9 cellular contexts compared by ENCODE assay signal in the genomic region with DNA sequence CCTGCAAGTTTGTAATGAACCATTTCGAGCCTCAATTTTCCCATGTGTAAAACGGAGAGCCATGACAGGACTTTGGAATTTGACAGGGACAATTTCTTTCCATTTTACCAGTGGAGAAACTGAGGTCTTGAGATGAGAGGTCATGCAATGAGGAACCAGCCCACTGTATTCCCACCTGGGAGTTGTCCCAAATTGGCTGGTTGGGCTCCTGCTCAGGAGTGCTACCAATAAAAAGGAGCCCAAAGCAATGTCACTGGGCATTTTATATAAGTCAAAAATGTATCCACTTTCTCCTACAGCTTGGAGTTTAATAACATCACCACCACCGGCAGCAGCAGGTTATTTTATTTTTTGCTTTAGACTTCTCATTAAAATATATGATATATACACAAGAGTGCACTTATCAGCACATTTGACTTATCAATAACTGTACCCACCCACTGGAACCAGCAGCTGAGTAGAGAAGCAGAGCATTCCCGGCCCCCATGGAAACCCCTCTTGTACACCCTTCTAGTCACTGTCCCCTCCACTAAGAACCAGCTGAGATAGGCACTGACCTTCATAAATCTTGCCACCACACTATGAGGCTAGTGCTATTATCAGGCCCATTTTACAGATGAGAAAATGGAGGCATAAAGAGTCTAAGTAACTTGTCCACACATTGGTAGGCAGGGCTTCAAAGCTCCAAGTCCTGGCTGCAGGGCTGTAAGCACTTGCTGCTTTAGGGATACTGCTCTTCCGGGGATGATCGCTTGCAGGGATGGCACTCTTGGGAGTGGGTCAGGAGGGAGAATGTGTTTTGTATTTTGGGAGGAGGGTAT.
"Had no signal": no experiment of that assay in that cellular context is flagged by ENCODE, and none has a peak within 500 bp of the region (broad histone marks: within the 10 kb centered on the region; RNA-seq: fewer than 3 reads in every experiment).

No MANE protein-coding gene starts in this region.

- H2AFZ ChIP-seq: GM23248, GM23338 had no signal

- H3K27ac ChIP-seq: GM23248 had no signal

- FAIRE-seq: H1, H54 had no signal

- H3K4me1 ChIP-seq: HAP-1 had no signal

- H3K9ac ChIP-seq: GM23248 had no signal

- DNase-seq: GM23248, GOT3, HCEC 1CT, HFFc6 had no signal

- H3K4me2 ChIP-seq: GM23338 had no signal

- H3K27ac Mint-ChIP-seq: GM23338, HFFc6 had no signal

- H3K36me3 ChIP-seq: HAP-1 had no signal

- ATAC-seq: GM23338, HCT116 had no signal

- H3K9me3 ChIP-seq: HAP-1 had no signal

- H3K9me3 Mint-ChIP-seq: GM23338, HFFc6 had no signal

- H3K4me3 ChIP-seq: GM23248, GM23338, HAP-1 had no signal

- H3K4me3 Mint-ChIP-seq: GM23338, HFFc6 had no signal
